8 cellular contexts compared by ENCODE assay signal in genomic region chr1:76723949-76724348, GRCh38.
"Had no signal": no experiment of that assay in that cellular context is flagged by ENCODE, and none has a peak within 500 bp of the region (broad histone marks: within the 10 kb centered on the region; RNA-seq: fewer than 3 reads in every experiment).

No MANE protein-coding gene starts in this region.

- H3K4me3 ChIP-seq: HAP-1 had no signal

- H3K4me3 Mint-ChIP-seq: HFFc6, IgD-negative memory B cell had no signal

- H3K36me3 Mint-ChIP-seq: IgD-negative memory B cell had no signal

- H3K27ac Mint-ChIP-seq: HFFc6, IgD-negative memory B cell had no signal

- H3K9me3 ChIP-seq: HAP-1 had no signal

- H3K4me1 ChIP-seq: HAP-1 had no signal

- H3K4me1 Mint-ChIP-seq: IgD-negative memory B cell had no signal

- H3K36me3 ChIP-seq: HAP-1 had no signal

- DNase-seq: GOT3, H7, HFFc6, KBM-7 had no signal

- ATAC-seq: HCT116, HepG2 had no signal

- H3K9me3 Mint-ChIP-seq: HFFc6, IgD-negative memory B cell had no signal
